In the genomic region with DNA sequence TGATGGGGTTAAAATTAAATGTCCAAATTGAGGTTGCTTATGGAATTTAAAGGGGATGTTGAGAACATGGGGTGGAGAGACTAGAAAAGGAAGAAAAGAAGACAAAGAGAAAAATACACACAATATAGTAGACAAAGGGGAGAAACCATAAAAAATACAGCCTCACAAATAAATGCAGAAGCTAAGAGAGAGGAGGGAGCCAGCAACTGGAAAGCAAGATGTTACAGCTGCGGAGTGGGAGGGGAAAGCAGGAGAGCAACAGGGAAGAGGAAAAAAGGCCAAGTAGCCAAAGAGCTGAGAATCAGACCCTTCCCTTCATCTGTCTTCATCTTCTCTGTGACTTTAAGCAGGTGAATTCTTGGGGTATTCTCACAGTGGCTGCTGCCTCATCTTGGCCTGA, we compare ENCODE assay signal across 21 cellular contexts. TPM values are rescaled to one million over a fixed set of nuclear protein-coding genes. Genes with fewer than 3 reads are reported as not detected.
DNase-seq lines count a peak whose midpoint lies in the region; ATAC-seq and TF ChIP-seq lines count a peak whose summit lies in the region.
"Had no signal": no experiment of that assay in that cellular context is flagged by ENCODE, and none has a peak within 500 bp of the region (broad histone marks: within the 10 kb centered on the region; RNA-seq: fewer than 3 reads in every experiment).

No MANE protein-coding gene starts in this region.

- H3K9me3 Mint-ChIP-seq in neural progenitor cell = no peaks in the 10 kb centered on the region
- no peaks in the 10 kb centered on the region for H3K9me3 Mint-ChIP-seq in effector memory CD8-positive, alpha-beta T cell
- H3K9me3 Mint-ChIP-seq: activated naive CD4-positive, alpha-beta T cell treated with anti-CD3 and anti-CD28 coated beads, Interleukin-2, amount 50 U/mL, for 24 hours; activated T-helper 1 cell treated with anti-CD3 and anti-CD28 coated beads, Interleukin-12 subunit alpha, Interleukin-12 subunit beta, Interleukin-2, Interleukin-4 antibody, amounts not matched to agents 30 ng/mL and 10 ng/mL and 1 ng/mL, durations not matched to agents 14 hours and 24 hours and 36 hours had no signal

- no peaks in the 10 kb centered on the region for H3K27me3 Mint-ChIP-seq in neural progenitor cell (ENCODE audit: insufficient read depth, low read depth)
- no peaks in the 10 kb centered on the region for H3K27me3 Mint-ChIP-seq in effector memory CD8-positive, alpha-beta T cell
- H3K27me3 Mint-ChIP-seq: activated CD4-positive, alpha-beta T cell treated with anti-CD3 and anti-CD28 coated beads for 36 hours; activated naive CD4-positive, alpha-beta T cell treated with anti-CD3 and anti-CD28 coated beads, Interleukin-2, amount 50 U/mL, for 24 hours had no signal

- WGBS in testis, 2 donors = 65 to 73% methylated on average over 1 of the region's 1 CpG

- no peaks in the 10 kb centered on the region for H3K79me2 ChIP-seq in neural progenitor cell (ENCODE audit: low read depth)

- no peaks in the 10 kb centered on the region for H3K9me3 ChIP-seq in BLaER1 treated with 17β-estradiol and CSF1 and Interleukin-3, amounts not matched to agents 10 nM and 100 nM (replicated peaks in 1 of 11)
- H3K9me3 ChIP-seq in HEK293 (ENCODE audit: control insufficient read depth, insufficient read depth, low read depth, low read length) (no peaks in the 10 kb centered on the region), breast epithelium (no peaks in the 10 kb centered on the region), neural progenitor cell (ENCODE audit: low read depth) (no peaks in the 10 kb centered on the region), testis (no peaks in the 10 kb centered on the region)
- H3K9me3 ChIP-seq: heart left ventricle, mucosa of descending colon, spleen, upper lobe of left lung had no signal

- H3K4me3 Mint-ChIP-seq in neural progenitor cell = no peak overlapping the region
- H3K4me3 Mint-ChIP-seq in effector memory CD8-positive, alpha-beta T cell = no peak overlapping the region
- H3K4me3 Mint-ChIP-seq: activated CD4-positive, alpha-beta T cell treated with anti-CD3 and anti-CD28 coated beads for 36 hours; activated naive CD4-positive, alpha-beta T cell treated with anti-CD3 and anti-CD28 coated beads, Interleukin-2, amount 50 U/mL, for 24 hours; activated T-helper 1 cell treated with anti-CD3 and anti-CD28 coated beads, Interleukin-12 subunit alpha, Interleukin-12 subunit beta, Interleukin-2, Interleukin-4 antibody, amounts not matched to agents 30 ng/mL and 10 ng/mL and 1 ng/mL, durations not matched to agents 14 hours and 24 hours and 36 hours had no signal

- no peak for ATAC-seq in GM19452 (IDR thresholded peaks at IDR 0.05; ENCODE audit: unreplicated experiment)
- ATAC-seq in effector memory CD8-positive, alpha-beta T cell (replicated peaks) = no peak
- ATAC-seq: activated CD4-positive, alpha-beta T cell treated with anti-CD3 and anti-CD28 coated beads for 36 hours; left lobe of liver; mucosa of descending colon had no signal

- peak overlapping the region; percentile 60 to 97 (median 84) for H3K4me2 ChIP-seq in BLaER1 treated with 17β-estradiol and CSF1 and Interleukin-3, amounts not matched to agents 10 nM and 100 nM
- no peak overlapping the region for H3K4me2 ChIP-seq in neural progenitor cell

- TF ChIP-seq POLR2A in breast epithelium (IDR thresholded peaks at IDR 0.05) = no peak
- TF ChIP-seq POLR2A in testis (IDR thresholded peaks at IDR 0.05) = no peak

- DNase-seq in breast epithelium (ENCODE audit: low spot score in 2 of 2) = no peak
- no peak for DNase-seq in neural progenitor cell (ENCODE audit: low spot score)
- DNase-seq in testis = no peak
- no peak for DNase-seq in effector memory CD8-positive, alpha-beta T cell
- DNase-seq: activated CD4-positive, alpha-beta T cell treated with anti-CD3 and anti-CD28 coated beads for 36 hours; heart left ventricle; MM.1S; mucosa of descending colon; NCI-H2029 treated with DMSO at 0.1 percent for 48 hours; nucleus accumbens; retina; spleen; stimulated activated CD4-positive, alpha-beta T cell treated with anti-CD3 and anti-CD28 coated beads, Interleukin-4, amount 100 ng/mL, for 24 hours; upper lobe of left lung had no signal

- intact Hi-C loops in breast epithelium (cut with DNase I; ENCODE audit: low total_unique reads) (no loop called here), testis (cut with DNase I; ENCODE audit: low total_unique reads) (loop anchor here (10.0 kb wide), 1 partner anchor 146 kb away; no protein-coding TSS in a partner anchor)

- peak overlapping the region in 9 of 11 experiments; percentile 48 to 76 (median 69); a peak in 16 of 22 replicates for H3K9ac ChIP-seq in BLaER1 treated with 17β-estradiol and CSF1 and Interleukin-3, amounts not matched to agents 10 nM and 100 nM
- H3K9ac ChIP-seq in neural progenitor cell = no peak overlapping the region

- H2AFZ ChIP-seq in neural progenitor cell (replicated peaks) = no peak overlapping the region

- H3K36me3 Mint-ChIP-seq in neural progenitor cell = peaks cover 18% of the 10 kb centered on the region
- no peaks in the 10 kb centered on the region for H3K36me3 Mint-ChIP-seq in effector memory CD8-positive, alpha-beta T cell (ENCODE audit: insufficient read depth)

- peak overlapping the region in 10 of 11 experiments; percentile 10 to 88 (median 82); a peak in 19 of 22 replicates for H3K27ac ChIP-seq in BLaER1 treated with 17β-estradiol and CSF1 and Interleukin-3, amounts not matched to agents 10 nM and 100 nM
- H3K27ac ChIP-seq in HEK293 (ENCODE audit: extremely low read depth, low read depth, low read length) (no peak overlapping the region), breast epithelium (peak overlapping the region; percentile 29 to 71), neural progenitor cell (peak overlapping the region; percentile 42), testis (no peak overlapping the region)
- H3K27ac ChIP-seq: HL-60, spleen, upper lobe of left lung had no signal

- peaks cover 32 to 91% (median 72%) of the 10 kb centered on the region in 10 experiments for H3K4me1 ChIP-seq in BLaER1 treated with 17β-estradiol and CSF1 and Interleukin-3, amounts not matched to agents 10 nM and 100 nM
- H3K4me1 ChIP-seq in HEK293 (ENCODE audit: control insufficient read depth, insufficient read depth, low read length) (no peaks in the 10 kb centered on the region; the same call in 1 of the 2 replicates), breast epithelium (no peaks in the 10 kb centered on the region), neural progenitor cell (no peaks in the 10 kb centered on the region), testis (peaks cover 5% of the 10 kb centered on the region)

- POLR2A ChIA-PET in HEK293 (lab: Yijun Ruan, JAX) = interaction anchor here (1.6 to 2.5 kb wide), 3 partner anchors 31 to 96 kb away, joined by 5 to 10 read pairs (median 5); a partner anchor contains a TSS

- H3K27me3 ChIP-seq in BLaER1 treated with 17β-estradiol and CSF1 and Interleukin-3, amounts not matched to agents 10 nM and 100 nM = no peaks in the 10 kb centered on the region
- H3K27me3 ChIP-seq in breast epithelium (no peaks in the 10 kb centered on the region), neural progenitor cell (no peaks in the 10 kb centered on the region), testis (no peaks in the 10 kb centered on the region)
- H3K27me3 ChIP-seq: heart left ventricle, spleen, upper lobe of left lung had no signal

- H3K36me3 ChIP-seq in BLaER1 treated with 17β-estradiol and CSF1 and Interleukin-3, amounts not matched to agents 10 nM and 100 nM = peaks cover 0 to 21% (median 8%) of the 10 kb centered on the region in 11 experiments; a peak in 13 of 22 replicates
- H3K36me3 ChIP-seq in HEK293 (ENCODE audit: control insufficient read depth in 2 of 2, insufficient read depth in 1 of 2, low read length in 2 of 2) (no peaks in the 10 kb centered on the region), breast epithelium (no peaks in the 10 kb centered on the region), neural progenitor cell (no peaks in the 10 kb centered on the region), testis (ENCODE audit: low read depth, missing control alignments) (no peaks in the 10 kb centered on the region)
- H3K36me3 ChIP-seq: heart left ventricle, spleen, upper lobe of left lung had no signal

- H3K4me3 ChIP-seq in BLaER1 treated with 17β-estradiol and CSF1 and Interleukin-3, amounts not matched to agents 10 nM and 100 nM = peak overlapping the region in 6 of 10 experiments; percentile 1 to 60 (median 33); a peak in 8 of 20 replicates
- H3K4me3 ChIP-seq in HEK293 (ENCODE audit: low read depth, low read length) = no peak overlapping the region
- H3K4me3 ChIP-seq in breast epithelium = no peak overlapping the region
- no peak overlapping the region for H3K4me3 ChIP-seq in neural progenitor cell
- H3K4me3 ChIP-seq in testis = no peak overlapping the region
- H3K4me3 ChIP-seq: heart left ventricle, mucosa of descending colon, spleen, upper lobe of left lung had no signal

- CTCF ChIA-PET in HEK293 (lab: Yijun Ruan, JAX) = interaction anchor here (0.6 to 5.2 kb wide), 9 partner anchors 9 to 151 kb away, joined by 3 to 35 read pairs (median 4); no protein-coding TSS in a partner anchor

- TF ChIP-seq CTCF in HEK293 (tag by site-specific recombination; IDR thresholded peaks at IDR 0.05) (no peak), breast epithelium (IDR thresholded peaks at IDR 0.05) (no peak), neural progenitor cell (IDR thresholded peaks at IDR 0.05) (no peak), testis (IDR thresholded peaks at IDR 0.05) (no peak)

- peaks cover 33% of the 10 kb centered on the region for H3F3A ChIP-seq in neural progenitor cell (ENCODE audit: low read depth)

- H3K4me1 Mint-ChIP-seq in neural progenitor cell = peaks cover 28% of the 10 kb centered on the region
- peaks cover 3 to 4% of the 10 kb centered on the region in 2 donors for H3K4me1 Mint-ChIP-seq in effector memory CD8-positive, alpha-beta T cell (ENCODE audit: low read depth in 2 of 2)

- no peak overlapping the region for H3K27ac Mint-ChIP-seq in neural progenitor cell
- H3K27ac Mint-ChIP-seq in effector memory CD8-positive, alpha-beta T cell = no peak overlapping the region
- H3K27ac Mint-ChIP-seq: activated CD4-positive, alpha-beta T cell treated with anti-CD3 and anti-CD28 coated beads for 36 hours; activated naive CD4-positive, alpha-beta T cell treated with anti-CD3 and anti-CD28 coated beads, Interleukin-2, amount 50 U/mL, for 24 hours; activated T-helper 1 cell treated with anti-CD3 and anti-CD28 coated beads, Interleukin-12 subunit alpha, Interleukin-12 subunit beta, Interleukin-2, Interleukin-4 antibody, amounts not matched to agents 30 ng/mL and 10 ng/mL and 1 ng/mL, durations not matched to agents 14 hours and 24 hours and 36 hours had no signal

- no peaks in the 10 kb centered on the region for H4K20me1 ChIP-seq in BLaER1 treated with 17β-estradiol and CSF1 and Interleukin-3, amounts not matched to agents 10 nM and 100 nM
- H4K20me1 ChIP-seq in neural progenitor cell (ENCODE audit: low read depth) = peaks cover 10% of the 10 kb centered on the region

RNA-seq across cellular contexts. Expression of a gene that starts 39.7 kb away (rescaled TPM):
- total RNA-seq in breast epithelium (10 to 100 TPM; 29.6 to 55.4 (median 46.4) TPM), neural progenitor cell (ENCODE audit: low replicate concordance) (42.9 and 49.4 TPM in 2 replicates), testis (10 to 100 TPM; 33.8 to 37.2 TPM)
- 35.8 TPM for polyA plus RNA-seq in testis (ENCODE audit: insufficient read depth, low read depth, low replicate concordance)

RNA-seq across cellular contexts. Expression of a gene that starts 51.5 kb away (rescaled TPM):
- total RNA-seq in breast epithelium = 10 to 100 TPM; 22.4 to 45.8 (median 31.8) TPM
- 232 and 288 TPM in 2 replicates for total RNA-seq in neural progenitor cell (ENCODE audit: low replicate concordance)
- 10 to 100 TPM; 52.7 to 63.9 TPM for total RNA-seq in testis
- 66.4 TPM for polyA plus RNA-seq in testis (ENCODE audit: insufficient read depth, low read depth, low replicate concordance)

RNA-seq across cellular contexts. Expression of a gene that starts 52.1 kb away (rescaled TPM):
- total RNA-seq in breast epithelium (100 to 1,000 TPM; 387 to 571 (median 477) TPM), neural progenitor cell (ENCODE audit: low replicate concordance) (1,779 and 2,341 TPM in 2 replicates), testis (100 to 1,000 TPM; 250 to 293 TPM)
- 534 TPM for polyA plus RNA-seq in testis (ENCODE audit: insufficient read depth, low read depth, low replicate concordance)

Comparison
In these comparisons a context has a peak if more than half of its experiments do, and no peak if none do; other contexts are left out.
1. H3K27ac ChIP-seq: peak in BLaER1 treated with 17β-estradiol and CSF1 and Interleukin-3, amounts not matched to agents 10 nM and 100 nM (10 of 11), breast epithelium (2 of 2) and neural progenitor cell (single experiment); none in HEK293 (single experiment) and testis (0 of 2).
2. H3K4me3 ChIP-seq: peak in BLaER1 treated with 17β-estradiol and CSF1 and Interleukin-3, amounts not matched to agents 10 nM and 100 nM (6 of 10); none in HEK293 (single experiment), breast epithelium (0 of 3), neural progenitor cell (single experiment) and testis (0 of 2).